19 cellular contexts compared by ENCODE assay signal in the genomic region with DNA sequence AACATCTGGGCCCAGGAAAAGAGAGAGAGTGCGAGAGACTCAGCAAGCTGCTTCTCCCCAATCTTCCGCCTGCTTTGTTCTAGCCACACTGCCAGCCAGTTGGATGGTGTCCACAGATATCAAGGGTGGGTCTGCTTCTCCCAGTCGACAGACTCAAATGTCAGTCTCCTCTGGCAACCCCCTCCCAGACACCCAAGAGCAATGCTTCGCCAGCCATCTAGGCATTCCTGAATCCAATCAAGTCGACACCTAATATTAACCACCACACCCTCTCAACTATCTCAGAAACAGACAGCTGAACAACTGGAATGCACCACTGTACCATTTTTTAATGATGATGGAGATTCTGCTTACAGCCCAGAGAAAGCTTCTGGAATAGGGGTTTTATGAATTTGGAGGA. TPM values are rescaled to one million over a fixed set of nuclear protein-coding genes. Genes with fewer than 3 reads are reported as not detected.
A peak's percentile ranks its signal among the peaks of the same experiment; 100 is the strongest.
DNase-seq lines count a peak whose midpoint lies in the region; ATAC-seq lines count a peak whose summit lies in the region.
"Had no signal": no experiment of that assay in that cellular context is flagged by ENCODE, and none has a peak within 500 bp of the region (broad histone marks: within the 10 kb centered on the region; RNA-seq: fewer than 3 reads in every experiment).

No MANE protein-coding gene starts in this region.

- no peak overlapping the region for H4K8ac ChIP-seq in neuronal stem cell (ENCODE audit: low read depth, low read length)

- H3K79me1 ChIP-seq in neuronal stem cell (ENCODE audit: low read depth, low read length): no peaks in the 10 kb centered on the region

- no peak overlapping the region for H4K91ac ChIP-seq in neuronal stem cell (ENCODE audit: low read depth, low read length, poor library complexity)

- H3K27me3 Mint-ChIP-seq in T-helper 2 cell treated with Interferon-gamma antibody and Interleukin-4, amounts not matched to agents 5 μg/mL and 100 μg/mL, for 36 hours (ENCODE audit: low read depth): no peaks in the 10 kb centered on the region
- H3K27me3 Mint-ChIP-seq in stimulated activated memory B cell treated with anti-CD40 and anti-IgM and Interleukin-4, amounts not matched to agents 10 μg/mL and 1 μg/mL and 100 μg/mL, for 72 hours: no peaks in the 10 kb centered on the region
- H3K27me3 Mint-ChIP-seq in effector memory CD8-positive, alpha-beta T cell: no peaks in the 10 kb centered on the region
- H3K27me3 Mint-ChIP-seq: CD4-positive, alpha-beta T cell; CD8-positive, alpha-beta memory T cell had no signal

- H3K27ac Mint-ChIP-seq in T-helper 2 cell treated with Interferon-gamma antibody and Interleukin-4, amounts not matched to agents 5 μg/mL and 100 μg/mL, for 36 hours: peak overlapping the region; percentile 5
- peak overlapping the region; percentile 65 for H3K27ac Mint-ChIP-seq in stimulated activated memory B cell treated with anti-CD40 and anti-IgM and Interleukin-4, amounts not matched to agents 10 μg/mL and 1 μg/mL and 100 μg/mL, for 72 hours
- no peak overlapping the region for H3K27ac Mint-ChIP-seq in effector memory CD8-positive, alpha-beta T cell
- H3K27ac Mint-ChIP-seq: CD4-positive, alpha-beta T cell; CD8-positive, alpha-beta memory T cell; HFFc6 had no signal

- peaks cover 3% of the 10 kb centered on the region for H3K4me1 Mint-ChIP-seq in T-helper 2 cell treated with Interferon-gamma antibody and Interleukin-4, amounts not matched to agents 5 μg/mL and 100 μg/mL, for 36 hours (ENCODE audit: low read depth)
- H3K4me1 Mint-ChIP-seq in stimulated activated memory B cell treated with anti-CD40 and anti-IgM and Interleukin-4, amounts not matched to agents 10 μg/mL and 1 μg/mL and 100 μg/mL, for 72 hours: peaks cover 12% of the 10 kb centered on the region
- H3K4me1 Mint-ChIP-seq in effector memory CD8-positive, alpha-beta T cell (ENCODE audit: low read depth in 2 of 2): peaks cover 3 to 6% of the 10 kb centered on the region in 2 donors
- H3K4me1 Mint-ChIP-seq: CD14-positive monocyte had no signal

- no peak overlapping the region for H3K27ac ChIP-seq in neuronal stem cell (replicated peaks; ENCODE audit: low read length)
- H3K27ac ChIP-seq: 22Rv1; BLaER1 treated with 17β-estradiol and CSF1 and Interleukin-3, amounts not matched to agents 10 nM and 100 nM had no signal

- H2BK5ac ChIP-seq in neuronal stem cell (ENCODE audit: low read length): no peak overlapping the region

- H3K14ac ChIP-seq in neuronal stem cell (ENCODE audit: low read length): no peak overlapping the region

- H3K4me2 ChIP-seq in neuronal stem cell (ENCODE audit: insufficient read depth, low read length, poor library complexity, severe bottlenecking): no peak overlapping the region
- H3K4me2 ChIP-seq: BLaER1 treated with 17β-estradiol and CSF1 and Interleukin-3, amounts not matched to agents 10 nM and 100 nM had no signal

- H3K27me3 ChIP-seq in neuronal stem cell (ENCODE audit: control insufficient read depth in 3 of 3, insufficient read depth in 3 of 3, low read depth in 1 of 3, low read length in 3 of 3): peaks cover 0 to 4% (median 0%) of the 10 kb centered on the region in 3 experiments
- H3K27me3 ChIP-seq: BE2C; BLaER1 treated with 17β-estradiol and CSF1 and Interleukin-3, amounts not matched to agents 10 nM and 100 nM had no signal

- H2BK12ac ChIP-seq in neuronal stem cell (ENCODE audit: low read length): no peak overlapping the region

- peak overlapping the region; percentile 39 for H3K18ac ChIP-seq in neuronal stem cell (ENCODE audit: low read length)

- no peaks in the 10 kb centered on the region for H3K36me3 ChIP-seq in neuronal stem cell (replicated peaks in 1 of 2; ENCODE audit: control insufficient read depth in 2 of 2, insufficient read depth in 2 of 2, low read length in 2 of 2)
- H3K36me3 ChIP-seq: BE2C; BLaER1 treated with 17β-estradiol and CSF1 and Interleukin-3, amounts not matched to agents 10 nM and 100 nM; HAP-1 had no signal

- no peak overlapping the region for H2AK5ac ChIP-seq in neuronal stem cell (ENCODE audit: low read depth, low read length)

- ATAC-seq in stimulated activated memory B cell treated with anti-CD40 and anti-IgM and Interleukin-4, amounts not matched to agents 10 μg/mL and 1 μg/mL and 100 μg/mL, for 72 hours: no peak
- ATAC-seq in effector memory CD8-positive, alpha-beta T cell (replicated peaks): no peak

- H3K23ac ChIP-seq in neuronal stem cell (ENCODE audit: low read depth, low read length, poor library complexity): no peak overlapping the region

- no peak overlapping the region for H3K9ac ChIP-seq in neuronal stem cell (ENCODE audit: low read depth, low read length, poor library complexity)
- H3K9ac ChIP-seq: BLaER1 treated with 17β-estradiol and CSF1 and Interleukin-3, amounts not matched to agents 10 nM and 100 nM had no signal

- H2AFZ ChIP-seq in neuronal stem cell (ENCODE audit: low read length): no peak overlapping the region

- WGBS in neuronal stem cell (ENCODE audit: extremely low coverage in 2 of 2, insufficient read length in 2 of 2, insufficient replicate concordance in 1 of 2), 2 donors: no CpG with 5 or more reads among the region's 5 CpGs

- DNase-seq in T-helper 2 cell treated with Interferon-gamma antibody and Interleukin-4, amounts not matched to agents 5 μg/mL and 100 μg/mL, for 36 hours (ENCODE audit: low spot score): no peak
- no peak for DNase-seq in T-helper 2 cell
- DNase-seq in neuronal stem cell (ENCODE audit: low spot score): no peak
- no peak for DNase-seq in effector memory CD8-positive, alpha-beta T cell
- no peak for DNase-seq in NCI-H446 treated with DMSO at 0.1 percent for 48 hours (lab: John Stamatoyannopoulos, UW)
- DNase-seq in HPDE6-E6E7 (ENCODE audit: extremely low spot score): no peak
- DNase-seq: BE2C; CD4-positive, alpha-beta T cell; CD8-positive, alpha-beta memory T cell; DMS 273 treated with DMSO at 0.1 percent for 48 hours; DMS79; GF-D8; GOT3; HFFc6 had no signal

- H3K4ac ChIP-seq in neuronal stem cell (ENCODE audit: low read length): no peak overlapping the region

- no peak overlapping the region for H3K4me3 Mint-ChIP-seq in T-helper 2 cell treated with Interferon-gamma antibody and Interleukin-4, amounts not matched to agents 5 μg/mL and 100 μg/mL, for 36 hours
- H3K4me3 Mint-ChIP-seq in stimulated activated memory B cell treated with anti-CD40 and anti-IgM and Interleukin-4, amounts not matched to agents 10 μg/mL and 1 μg/mL and 100 μg/mL, for 72 hours: no peak overlapping the region
- no peak overlapping the region for H3K4me3 Mint-ChIP-seq in effector memory CD8-positive, alpha-beta T cell
- H3K4me3 Mint-ChIP-seq: CD14-positive monocyte; CD4-positive, alpha-beta T cell; CD8-positive, alpha-beta memory T cell; HFFc6 had no signal

- H3K4me1 ChIP-seq in neuronal stem cell (ENCODE audit: control insufficient read depth in 2 of 2, insufficient read depth in 1 of 2, low read depth in 1 of 2, low read length in 2 of 2): no peaks in the 10 kb centered on the region
- H3K4me1 ChIP-seq: HAP-1 had no signal

- H3K4me3 ChIP-seq in neuronal stem cell (ENCODE audit: low read length in 2 of 2): no peak overlapping the region
- H3K4me3 ChIP-seq: BLaER1 treated with 17β-estradiol and CSF1 and Interleukin-3, amounts not matched to agents 10 nM and 100 nM; HAP-1 had no signal

- H3K9me3 Mint-ChIP-seq in T-helper 2 cell treated with Interferon-gamma antibody and Interleukin-4, amounts not matched to agents 5 μg/mL and 100 μg/mL, for 36 hours: peaks cover 6% of the 10 kb centered on the region
- H3K9me3 Mint-ChIP-seq in stimulated activated memory B cell treated with anti-CD40 and anti-IgM and Interleukin-4, amounts not matched to agents 10 μg/mL and 1 μg/mL and 100 μg/mL, for 72 hours: no peaks in the 10 kb centered on the region
- no peaks in the 10 kb centered on the region for H3K9me3 Mint-ChIP-seq in effector memory CD8-positive, alpha-beta T cell
- H3K9me3 Mint-ChIP-seq: CD4-positive, alpha-beta T cell; CD8-positive, alpha-beta memory T cell; HFFc6 had no signal

- H3K9me3 ChIP-seq in neuronal stem cell (replicated peaks in 1 of 2; ENCODE audit: control insufficient read depth in 2 of 2, insufficient read depth in 1 of 2, low read depth in 1 of 2, low read length in 2 of 2): no peaks in the 10 kb centered on the region
- H3K9me3 ChIP-seq: BE2C, HAP-1 had no signal

- H2BK120ac ChIP-seq in neuronal stem cell (ENCODE audit: low read depth, low read length): no peak overlapping the region

- no peak overlapping the region for H2BK15ac ChIP-seq in neuronal stem cell (ENCODE audit: low read length)

- no peaks in the 10 kb centered on the region for H3K36me3 Mint-ChIP-seq in T-helper 2 cell treated with Interferon-gamma antibody and Interleukin-4, amounts not matched to agents 5 μg/mL and 100 μg/mL, for 36 hours (ENCODE audit: low read depth)
- H3K36me3 Mint-ChIP-seq in stimulated activated memory B cell treated with anti-CD40 and anti-IgM and Interleukin-4, amounts not matched to agents 10 μg/mL and 1 μg/mL and 100 μg/mL, for 72 hours: no peaks in the 10 kb centered on the region
- peaks cover 7% of the 10 kb centered on the region for H3K36me3 Mint-ChIP-seq in effector memory CD8-positive, alpha-beta T cell (ENCODE audit: insufficient read depth)
- H3K36me3 Mint-ChIP-seq: CD14-positive monocyte; CD8-positive, alpha-beta memory T cell had no signal

RNA-seq across cellular contexts. Expression of a gene that starts 57.1 kb away (rescaled TPM):
- 36.3 TPM for polyA plus RNA-seq in neuronal stem cell (2013, experiment 1 of 2)
- 37.5 TPM for polyA plus RNA-seq in neuronal stem cell (2013, experiment 2 of 2)

Comparison
In these comparisons a context has a peak if more than half of its experiments do, and no peak if none do; other contexts are left out.
1. H3K27ac Mint-ChIP-seq: peak in T-helper 2 cell treated with Interferon-gamma antibody and Interleukin-4, amounts not matched to agents 5 μg/mL and 100 μg/mL, for 36 hours (single experiment) and stimulated activated memory B cell treated with anti-CD40 and anti-IgM and Interleukin-4, amounts not matched to agents 10 μg/mL and 1 μg/mL and 100 μg/mL, for 72 hours (single experiment); none in effector memory CD8-positive, alpha-beta T cell (0 of 2).